16 cellular contexts compared by ENCODE assay signal in the genomic region with DNA sequence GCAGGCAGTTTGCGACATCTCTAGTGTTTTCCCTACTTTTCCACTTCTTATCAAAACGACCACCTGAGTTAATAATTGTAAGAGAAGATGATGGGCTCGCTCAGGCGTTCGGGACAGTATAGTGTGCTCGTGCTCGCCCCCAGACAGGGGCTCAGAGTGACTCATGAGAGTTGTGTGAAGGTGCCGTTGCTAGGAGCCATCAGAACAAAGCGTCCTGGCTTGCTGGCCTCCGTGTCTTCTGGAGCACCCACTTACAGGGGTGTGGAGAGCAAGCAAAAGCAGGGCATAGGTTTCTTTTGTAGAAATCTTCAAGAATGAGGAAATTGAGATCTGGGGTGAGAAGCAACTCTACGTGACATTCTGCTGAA.
DNase-seq lines count a peak whose midpoint lies in the region; ATAC-seq lines count a peak whose summit lies in the region.
"Had no signal": no experiment of that assay in that cellular context is flagged by ENCODE, and none has a peak within 500 bp of the region (broad histone marks: within the 10 kb centered on the region; RNA-seq: fewer than 3 reads in every experiment).

No MANE protein-coding gene starts in this region.

- no peaks in the 10 kb centered on the region for H3K36me3 Mint-ChIP-seq in CD4-positive, CD25-positive, alpha-beta regulatory T cell
- H3K36me3 Mint-ChIP-seq in effector memory CD8-positive, alpha-beta T cell (ENCODE audit: insufficient read depth), result no peaks in the 10 kb centered on the region

- peak overlapping the region; percentile 47 for H3K4me3 ChIP-seq in CD4-positive, CD25-positive, alpha-beta regulatory T cell (ENCODE audit: low read depth, low read length)
- H3K4me3 ChIP-seq: SJCRH30 had no signal

- H3K27me3 ChIP-seq in CD4-positive, CD25-positive, alpha-beta regulatory T cell (ENCODE audit: control insufficient read depth, insufficient read depth, low read length), result no peaks in the 10 kb centered on the region
- H3K27me3 ChIP-seq: SJCRH30 had no signal

- in situ Hi-C loops in KBM-7 (cut with MboI; ENCODE audit: low pct_unique_long_range_greater_than_20kb, low sequenced_read_pairs), result no loop called here

- peak overlapping the region in 1 of 3 donors; percentile 20 for H3K27ac Mint-ChIP-seq in CD4-positive, CD25-positive, alpha-beta regulatory T cell
- H3K27ac Mint-ChIP-seq in effector memory CD8-positive, alpha-beta T cell, result peak overlapping the region; percentile 55 to 88
- H3K27ac Mint-ChIP-seq: H9 had no signal

- no peak overlapping the region for H3K27ac ChIP-seq in CD4-positive, CD25-positive, alpha-beta regulatory T cell (ENCODE audit: insufficient read depth, low read length, poor library complexity, severe bottlenecking)
- H3K27ac ChIP-seq: SJCRH30 had no signal

- ATAC-seq in CD4-positive, CD25-positive, alpha-beta regulatory T cell (ENCODE audit: low read depth in 2 of 2), result no peak
- ATAC-seq in GM18909 (IDR thresholded peaks at IDR 0.05; ENCODE audit: poor library complexity, unreplicated experiment), result peak; percentile 53
- ATAC-seq in HG02840 (IDR thresholded peaks at IDR 0.05; ENCODE audit: low FRiP score, unreplicated experiment), result peak; percentile 52
- peak; percentile 60 for ATAC-seq in effector memory CD8-positive, alpha-beta T cell (replicated peaks)
- ATAC-seq in GM21528 (IDR thresholded peaks at IDR 0.05; ENCODE audit: low FRiP score, unreplicated experiment), result no peak
- no peak for ATAC-seq in GM19023 (IDR thresholded peaks at IDR 0.05; ENCODE audit: unreplicated experiment)
- ATAC-seq: sciatic nerve had no signal

- H3K9me3 Mint-ChIP-seq in CD4-positive, CD25-positive, alpha-beta regulatory T cell, result peaks cover 0 to 2% (median 0%) of the 10 kb centered on the region in 7 donors
- H3K9me3 Mint-ChIP-seq in effector memory CD8-positive, alpha-beta T cell, result no peaks in the 10 kb centered on the region

- DNase-seq in CD4-positive, CD25-positive, alpha-beta regulatory T cell, result no peak
- no peak for DNase-seq in effector memory CD8-positive, alpha-beta T cell
- DNase-seq in COR-L47 (lab: John Stamatoyannopoulos, UW) (no peak), KBM-7 (no peak)
- DNase-seq: amygdala; Caco-2; central memory CD4-positive, alpha-beta T cell; H9; NCI-H1417 treated with DMSO at 0.1 percent for 48 hours; SJCRH30; stimulated activated naive CD4-positive, alpha-beta T cell treated with Interleukin-2 at 50 U/mL for 16 hours had no signal

- peaks cover 4% of the 10 kb centered on the region for H3K27me3 Mint-ChIP-seq in CD4-positive, CD25-positive, alpha-beta regulatory T cell
- no peaks in the 10 kb centered on the region for H3K27me3 Mint-ChIP-seq in effector memory CD8-positive, alpha-beta T cell

- no peaks in the 10 kb centered on the region for H3K4me1 ChIP-seq in CD4-positive, CD25-positive, alpha-beta regulatory T cell (ENCODE audit: control insufficient read depth, insufficient read depth, low read length, poor library complexity, severe bottlenecking)
- H3K4me1 ChIP-seq: Caco-2, SJCRH30 had no signal

- peak overlapping the region; percentile 9 to 38 (median 16) for H3K4me3 Mint-ChIP-seq in CD4-positive, CD25-positive, alpha-beta regulatory T cell
- H3K4me3 Mint-ChIP-seq in effector memory CD8-positive, alpha-beta T cell, result peak overlapping the region; percentile 44 to 61
- H3K4me3 Mint-ChIP-seq: H9 had no signal

- H3K9me3 ChIP-seq in CD4-positive, CD25-positive, alpha-beta regulatory T cell (ENCODE audit: control insufficient read depth in 2 of 2, low read length in 2 of 2), result no peaks in the 10 kb centered on the region
- H3K9me3 ChIP-seq: Caco-2, SJCRH30 had no signal

- H3K4me1 Mint-ChIP-seq in CD4-positive, CD25-positive, alpha-beta regulatory T cell, result peaks cover 0 to 10% (median 0%) of the 10 kb centered on the region in 4 donors
- H3K4me1 Mint-ChIP-seq in effector memory CD8-positive, alpha-beta T cell (ENCODE audit: low read depth in 2 of 2), result peaks cover 3 to 12% of the 10 kb centered on the region in 2 donors

- no peaks in the 10 kb centered on the region for H3K36me3 ChIP-seq in CD4-positive, CD25-positive, alpha-beta regulatory T cell (ENCODE audit: control insufficient read depth, insufficient read depth, low read length)
- H3K36me3 ChIP-seq: SJCRH30 had no signal

Comparison
In these comparisons a context has a peak if more than half of its experiments do, and no peak if none do; other contexts are left out.
1. ATAC-seq: peak in GM18909 (single experiment), HG02840 (single experiment) and effector memory CD8-positive, alpha-beta T cell (single experiment); none in CD4-positive, CD25-positive, alpha-beta regulatory T cell (0 of 2), GM21528 (single experiment) and GM19023 (single experiment).